In genomic region chr4:31530555-31530954, GRCh38 we compare ENCODE assay signal across 15 cellular contexts.
DNase-seq lines count a peak whose midpoint lies in the region; ATAC-seq and TF ChIP-seq lines count a peak whose summit lies in the region.
"Had no signal": no experiment of that assay in that cellular context is flagged by ENCODE, and none has a peak within 500 bp of the region (broad histone marks: within the 10 kb centered on the region; RNA-seq: fewer than 3 reads in every experiment).

No MANE protein-coding gene starts in this region.

- TF ChIP-seq EP300 in SK-N-SH (IDR thresholded peaks at IDR 0.05; ENCODE audit: borderline replicate concordance in 1 of 2, low read depth in 1 of 2, low read length in 1 of 2), result no peak

- H3K27me3 Mint-ChIP-seq in GM23338 (ENCODE audit: insufficient read depth, low read depth, poor library complexity), result peaks cover 3% of the 10 kb centered on the region
- no peaks in the 10 kb centered on the region; the same call in 1 of the 2 replicates for H3K27me3 Mint-ChIP-seq in WTC11 (ENCODE audit: low read depth)

- no peaks in the 10 kb centered on the region for H3F3A ChIP-seq in GM23338 (replicated peaks; ENCODE audit: low read depth)
- H3F3A ChIP-seq in SK-N-SH (replicated peaks; ENCODE audit: insufficient read depth), result no peaks in the 10 kb centered on the region

- H3K4me2 ChIP-seq in GM23338, result no peak overlapping the region
- H3K4me2 ChIP-seq in neuronal stem cell (ENCODE audit: insufficient read depth, low read length, poor library complexity, severe bottlenecking), result no peak overlapping the region
- no peak overlapping the region for H3K4me2 ChIP-seq in SK-N-SH
- H3K4me2 ChIP-seq: BLaER1 had no signal

- no peak overlapping the region for H3K23ac ChIP-seq in neuronal stem cell (ENCODE audit: low read depth, low read length, poor library complexity)

- no peak overlapping the region for H2BK120ac ChIP-seq in neuronal stem cell (ENCODE audit: low read depth, low read length)

- ATAC-seq in GM23338, result no peak
- peak; percentile 60; the same call in 1 of the 2 replicates for ATAC-seq in WTC11
- no peak for ATAC-seq in GM19463 (IDR thresholded peaks at IDR 0.05; ENCODE audit: unreplicated experiment)
- ATAC-seq in GM21526 (IDR thresholded peaks at IDR 0.05; ENCODE audit: low FRiP score, unreplicated experiment), result no peak
- ATAC-seq: HepG2 had no signal

- WGBS in neuronal stem cell (ENCODE audit: extremely low coverage in 2 of 2, insufficient read length in 2 of 2, insufficient replicate concordance in 1 of 2), 2 donors, result no CpG with 5 or more reads among the region's 3 CpGs
- 0% methylated on average over 1 of the region's 3 CpGs for WGBS in SK-N-SH (ENCODE audit: low lambda C conversion rate)

- H3K9me3 Mint-ChIP-seq in GM23338, result no peaks in the 10 kb centered on the region; the same call in 2 of the 3 replicates
- peaks cover 8% of the 10 kb centered on the region for H3K9me3 Mint-ChIP-seq in WTC11

- H3K4me1 Mint-ChIP-seq in GM23338 (no peaks in the 10 kb centered on the region; the same call in 2 of the 3 replicates), WTC11 (peaks cover 10% of the 10 kb centered on the region)

- no peak overlapping the region for H3K4me3 Mint-ChIP-seq in GM23338
- H3K4me3 Mint-ChIP-seq in WTC11, result no peak overlapping the region
- H3K4me3 Mint-ChIP-seq: HFFc6 had no signal

- no peaks in the 10 kb centered on the region for H3K79me1 ChIP-seq in neuronal stem cell (ENCODE audit: low read depth, low read length)

- H3K27ac Mint-ChIP-seq in GM23338 (no peak overlapping the region), WTC11 (no peak overlapping the region)
- H3K27ac Mint-ChIP-seq: HFFc6 had no signal

- no peaks in the 10 kb centered on the region for H3K79me2 ChIP-seq in GM23338 (replicated peaks; ENCODE audit: insufficient read depth)
- H3K79me2 ChIP-seq in SK-N-SH (ENCODE audit: insufficient read depth), result no peaks in the 10 kb centered on the region

- no peak overlapping the region for H3K18ac ChIP-seq in neuronal stem cell (ENCODE audit: low read length)

- H2AFZ ChIP-seq in GM23338, result peak overlapping the region; percentile 23; the same call in 1 of the 2 replicates
- peak overlapping the region; percentile 77 for H2AFZ ChIP-seq in neuronal stem cell (ENCODE audit: low read length)
- H2AFZ ChIP-seq in SK-N-SH (ENCODE audit: low read depth), result no peak overlapping the region

- peaks cover 0 to 4% of the 10 kb centered on the region in 2 donors for H3K9me3 ChIP-seq in neuronal stem cell (replicated peaks in 1 of 2; ENCODE audit: control insufficient read depth in 2 of 2, insufficient read depth in 1 of 2, low read depth in 1 of 2, low read length in 2 of 2)
- H3K9me3 ChIP-seq in SK-N-SH, result no peaks in the 10 kb centered on the region

- H4K91ac ChIP-seq in neuronal stem cell (ENCODE audit: low read depth, low read length, poor library complexity), result no peak overlapping the region

- H3K9ac ChIP-seq in neuronal stem cell (ENCODE audit: low read depth, low read length, poor library complexity), result no peak overlapping the region
- no peak overlapping the region for H3K9ac ChIP-seq in SK-N-SH
- H3K9ac ChIP-seq: BLaER1 had no signal

- H2BK5ac ChIP-seq in neuronal stem cell (ENCODE audit: low read length), result no peak overlapping the region

- H3K4me3 ChIP-seq in GM23338, result no peak overlapping the region
- no peak overlapping the region for H3K4me3 ChIP-seq in neuronal stem cell (ENCODE audit: low read length in 2 of 2)
- H3K4me3 ChIP-seq in SK-N-SH (ENCODE audit: low read depth in 2 of 2, low read length in 1 of 2), result no peak overlapping the region
- H3K4me3 ChIP-seq: BLaER1 had no signal

- no peak overlapping the region for H2BK12ac ChIP-seq in neuronal stem cell (ENCODE audit: low read length)

- POLR2A ChIA-PET in WTC11 (lab: Charles Lee) (no interaction called here), SK-N-SH (lab: Yijun Ruan, JAX) (no interaction called here)

- H2AK5ac ChIP-seq in neuronal stem cell (ENCODE audit: low read depth, low read length), result no peak overlapping the region

- H3K36me3 ChIP-seq in GM23338 (ENCODE audit: insufficient read depth) (no peaks in the 10 kb centered on the region), neuronal stem cell (replicated peaks in 1 of 2; ENCODE audit: control insufficient read depth in 2 of 2, insufficient read depth in 2 of 2, low read length in 2 of 2) (no peaks in the 10 kb centered on the region), SK-N-SH (replicated peaks in 1 of 2; ENCODE audit: control insufficient read depth in 1 of 2, insufficient read depth in 2 of 2, low read length in 1 of 2) (no peaks in the 10 kb centered on the region)
- H3K36me3 ChIP-seq: BLaER1 had no signal

- CTCF ChIA-PET in WTC11 (lab: Charles Lee) (no interaction called here), SK-N-SH (lab: Yijun Ruan, JAX) (no interaction called here)

- H3K27ac ChIP-seq in GM23338 (ENCODE audit: low read depth) (no peak overlapping the region), neuronal stem cell (replicated peaks; ENCODE audit: low read length) (no peak overlapping the region), SK-N-SH (ENCODE audit: low read depth in 2 of 2, low read length in 1 of 2) (no peak overlapping the region)
- H3K27ac ChIP-seq: BLaER1 had no signal

- H3K4me1 ChIP-seq in GM23338 (ENCODE audit: insufficient read depth) (no peaks in the 10 kb centered on the region), neuronal stem cell (ENCODE audit: control insufficient read depth in 2 of 2, insufficient read depth in 1 of 2, low read depth in 1 of 2, low read length in 2 of 2) (peaks cover 2 to 11% of the 10 kb centered on the region in 2 donors), SK-N-SH (ENCODE audit: control insufficient read depth in 1 of 2, insufficient read depth in 2 of 2, low read depth in 1 of 2, low read length in 1 of 2) (no peaks in the 10 kb centered on the region)
- H3K4me1 ChIP-seq: BLaER1 had no signal

- no peak overlapping the region for H4K8ac ChIP-seq in neuronal stem cell (ENCODE audit: low read depth, low read length)

- H3K27me3 ChIP-seq in GM23338 (ENCODE audit: insufficient read depth) (no peaks in the 10 kb centered on the region), neuronal stem cell (ENCODE audit: control insufficient read depth in 3 of 3, insufficient read depth in 3 of 3, low read depth in 1 of 3, low read length in 3 of 3) (no peaks in the 10 kb centered on the region), SK-N-SH (ENCODE audit: insufficient read depth) (no peaks in the 10 kb centered on the region)
- H3K27me3 ChIP-seq: BLaER1 had no signal

- H3K4ac ChIP-seq in neuronal stem cell (ENCODE audit: low read length), result no peak overlapping the region

- no peak overlapping the region for H2BK15ac ChIP-seq in neuronal stem cell (ENCODE audit: low read length)

- no peaks in the 10 kb centered on the region for H3K9me2 ChIP-seq in GM23338 (ENCODE audit: insufficient read depth)
- no peaks in the 10 kb centered on the region for H3K9me2 ChIP-seq in SK-N-SH

- no peak for DNase-seq in GM23338 (ENCODE audit: low spot score)
- no peak for DNase-seq in WTC11 (ENCODE audit: low spot score)
- peak; percentile 95 for DNase-seq in islet precursor cell
- no peak for DNase-seq in neuronal stem cell (ENCODE audit: low spot score)
- no peak for DNase-seq in NCI-H2029 treated with DMSO at 0.1 percent for 48 hours (lab: John Stamatoyannopoulos, UW)
- no peak for DNase-seq in SK-N-SH
- DNase-seq: 8988T, AML-193, DMS53, HCEC 1CT, HFFc6 had no signal

- H4K20me1 ChIP-seq in GM23338 (replicated peaks; ENCODE audit: insufficient read depth) (no peaks in the 10 kb centered on the region), SK-N-SH (ENCODE audit: insufficient read depth) (no peaks in the 10 kb centered on the region)
- H4K20me1 ChIP-seq: BLaER1 had no signal

- no peak for TF ChIP-seq RAD21 in SK-N-SH (IDR thresholded peaks at IDR 0.05; ENCODE audit: low read length)

- TF ChIP-seq CTCF in GM23338 (conservative IDR thresholded peaks at IDR 0.05; ENCODE audit: low read depth in 2 of 2) (no peak), WTC11 (IDR thresholded peaks at IDR 0.05) (no peak), SK-N-SH (IDR thresholded peaks at IDR 0.05) (no peak)

- no peaks in the 10 kb centered on the region; the same call in 2 of the 3 replicates for H3K36me3 Mint-ChIP-seq in GM23338 (ENCODE audit: low read depth)
- no peaks in the 10 kb centered on the region for H3K36me3 Mint-ChIP-seq in WTC11

- no peak overlapping the region for H3K14ac ChIP-seq in neuronal stem cell (ENCODE audit: low read length)

TF ChIP-seq in WTC11, 78 proteins besides CTCF, POLR2A, EP300 and RAD21:
- no peak for TF ChIP-seq JAZF1 (CRISPR knock-in tag; IDR thresholded peaks at IDR 0.05)
- no peak for TF ChIP-seq ZNF121 (CRISPR knock-in tag; IDR thresholded peaks at IDR 0.05)
- TF ChIP-seq FOXP1 (CRISPR knock-in tag; IDR thresholded peaks at IDR 0.05; ENCODE audit: borderline replicate concordance), result no peak
- no peak for TF ChIP-seq TCF7 (CRISPR knock-in tag; IDR thresholded peaks at IDR 0.05; ENCODE audit: low read depth)
- no peak for TF ChIP-seq GABPB1 (CRISPR knock-in tag; IDR thresholded peaks at IDR 0.05)
- no peak for TF ChIP-seq ESRRA (CRISPR knock-in tag; IDR thresholded peaks at IDR 0.05; ENCODE audit: borderline replicate concordance)

TF ChIP-seq in SK-N-SH, 30 proteins besides CTCF, POLR2A, EP300 and RAD21:
- TF ChIP-seq SIN3A (IDR thresholded peaks at IDR 0.05; ENCODE audit: borderline replicate concordance, low read depth, low read length) (no peak), CHD2 (IDR thresholded peaks at IDR 0.05; ENCODE audit: low read length, partially characterized antibody) (no peak), JUND (IDR thresholded peaks at IDR 0.05) (no peak), EZH2phosphoT487 (IDR thresholded peaks at IDR 0.05; ENCODE audit: borderline replicate concordance, low read depth) (no peak)
